ENCODE assay signal across 10 cellular contexts in the genomic region with DNA sequence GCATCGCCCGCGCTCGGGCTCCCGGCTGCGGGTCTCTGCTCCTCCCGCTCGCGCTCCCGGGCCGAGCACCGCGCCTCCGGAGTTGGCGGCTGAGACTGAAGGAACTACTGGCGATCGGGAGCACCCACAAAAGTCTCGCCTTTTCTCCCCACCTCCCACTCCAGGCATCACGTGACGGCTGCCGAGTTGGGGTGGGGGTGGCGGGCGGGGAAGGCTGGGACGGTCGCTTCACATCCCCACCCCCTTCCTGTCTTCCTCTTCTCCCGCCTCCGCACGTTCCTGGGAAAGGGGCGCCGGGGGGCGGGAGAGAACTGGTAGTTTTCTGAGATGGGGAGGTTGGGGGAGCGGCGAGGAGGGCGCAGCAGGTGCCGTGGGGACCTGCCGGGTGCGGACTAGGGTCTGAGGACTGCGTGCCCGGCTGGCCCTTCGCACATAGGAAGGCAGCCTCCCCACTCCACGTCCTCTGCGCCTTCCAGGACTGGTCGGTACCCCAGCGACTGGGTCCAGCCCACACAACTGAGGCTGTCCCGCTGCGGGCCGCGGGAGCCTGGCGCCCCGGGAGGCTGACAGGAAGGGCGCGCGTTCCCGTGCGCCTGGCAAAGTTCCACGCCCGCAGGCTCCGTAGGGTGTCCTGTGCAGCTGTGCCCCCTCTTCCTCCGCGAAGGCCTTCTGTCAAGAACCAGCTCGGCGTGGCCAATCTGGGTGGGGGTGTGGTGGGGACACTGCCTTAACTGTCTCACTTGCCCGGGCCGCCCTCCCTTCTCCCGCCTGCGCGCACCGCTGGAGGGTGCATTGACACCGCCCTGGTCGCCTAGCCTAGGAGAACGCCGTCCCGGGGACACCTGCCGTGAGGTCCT. TPM values are rescaled to one million over a fixed set of nuclear protein-coding genes. Genes with fewer than 3 reads are reported as not detected.
DNase-seq lines count a peak whose midpoint lies in the region; ATAC-seq lines count a peak whose summit lies in the region.
"Had no signal": no experiment of that assay in that cellular context is flagged by ENCODE, and none has a peak within 500 bp of the region (broad histone marks: within the 10 kb centered on the region; RNA-seq: fewer than 3 reads in every experiment).

A gene with protein sequence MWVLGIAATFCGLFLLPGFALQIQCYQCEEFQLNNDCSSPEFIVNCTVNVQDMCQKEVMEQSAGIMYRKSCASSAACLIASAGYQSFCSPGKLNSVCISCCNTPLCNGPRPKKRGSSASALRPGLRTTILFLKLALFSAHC (minus strand): TSS at position 102 of the 857 bp plus-strand sequence. CDS start 273 bp downstream, outside the sequence.

- peak within 1 kb of the TSS; percentile 84 for H3K4me2 ChIP-seq in skeletal muscle satellite cell (ENCODE audit: low read length)

- peaks cover 4% of the 10 kb centered on the region for H3K4me1 ChIP-seq in iPS-18a (ENCODE audit: control insufficient read depth, low read depth, low read length)
- H3K4me1 ChIP-seq in skeletal muscle satellite cell (ENCODE audit: control insufficient read depth, insufficient read depth, low read length), result peaks cover 24% of the 10 kb centered on the region

- H3K27me3 ChIP-seq in iPS-18a (ENCODE audit: control insufficient read depth, insufficient read depth, low read length) (peaks cover 84% of the 10 kb centered on the region), skeletal muscle satellite cell (ENCODE audit: control insufficient read depth, insufficient read depth, low read length) (peaks cover 51% of the 10 kb centered on the region)

- H3K9ac ChIP-seq in iPS-18a (ENCODE audit: low read length) (no peak within 1 kb of the TSS), skeletal muscle satellite cell (ENCODE audit: low read depth, low read length) (no peak within 1 kb of the TSS)

- no peak within 1 kb of the TSS for H3K27ac ChIP-seq in iPS-18a (ENCODE audit: low read length)
- H3K27ac ChIP-seq: 22Rv1 had no signal

- ATAC-seq in GM18907 (IDR thresholded peaks at IDR 0.05; ENCODE audit: unreplicated experiment), result no peak

- H3K4me3 ChIP-seq in iPS-18a (ENCODE audit: low read length) (peak within 1 kb of the TSS; percentile 74), skeletal muscle satellite cell (ENCODE audit: low read length) (peak within 1 kb of the TSS; percentile 58)

- DNase-seq in DMS 273 (lab: John Stamatoyannopoulos, UW; ENCODE audit: unreplicated experiment) (peak; percentile 60), DMS 273 treated with DMSO at 0.1 percent for 48 hours (lab: John Stamatoyannopoulos, UW) (no peak), amygdala (lab: John Stamatoyannopoulos, UW) (peak in 39 of 56 donors; percentile 12 to 66 (median 45)), MV-4-11 (lab: John Stamatoyannopoulos, UW) (no peak)
- no peak for DNase-seq in NK-92 treated with Interleukin-12 subunit alpha and Interleukin-12 subunit beta, amount 100 ng/mL, for 24 hours (lab: John Stamatoyannopoulos, UW)

- no peaks in the 10 kb centered on the region for H3K36me3 ChIP-seq in iPS-18a (ENCODE audit: control insufficient read depth, low read depth, low read length)
- no peaks in the 10 kb centered on the region for H3K36me3 ChIP-seq in skeletal muscle satellite cell (ENCODE audit: insufficient read depth, low read length)

- H3K9me3 ChIP-seq in iPS-18a (ENCODE audit: control insufficient read depth, low read depth, low read length) (no peaks in the 10 kb centered on the region), skeletal muscle satellite cell (replicated peaks; ENCODE audit: low read length) (no peaks in the 10 kb centered on the region)

RNA-seq across cellular contexts. Expression of the gene that starts here (rescaled TPM):
- not detected in 2 replicates for total RNA-seq in skeletal muscle satellite cell (2012; rRNA removed)
- total RNA-seq: T-helper 1 cell treated with Interleukin-12 subunit alpha and Interleukin-12 subunit beta and Interleukin-4 antibody, amounts not matched to agents 30 ng/mL and 1 ng/mL, for 36 hours had no signal

Comparison
In these comparisons a context has a peak if more than half of its experiments do, and no peak if none do; other contexts are left out.
1. DNase-seq: peak in DMS 273 (single experiment) and amygdala (39 of 56); none in DMS 273 treated with DMSO at 0.1 percent for 48 hours (single experiment), MV-4-11 (single experiment) and NK-92 treated with Interleukin-12 subunit alpha and Interleukin-12 subunit beta, amount 100 ng/mL, for 24 hours (single experiment).